Comparison of ENCODE assay signal across 1 cellular context in genomic region chr17:42886283-42887176, GRCh38.
TF ChIP-seq lines count a peak whose summit lies in the region.

No MANE protein-coding gene starts in this region.

TF ChIP-seq in HepG2, 621 proteins besides CTCF, POLR2A, EP300 and RAD21 (continued from another document and continues in another):
- no peak for TF ChIP-seq E2F2 (CRISPR knock-in tag; IDR thresholded peaks at IDR 0.05; ENCODE audit: borderline replicate concordance)
- TF ChIP-seq FOXA1 (IDR thresholded peaks at IDR 0.05) = 0 out of 2 replicates have a peak, but pooled peaks have one; percentile 34
- peak; percentile 48 for TF ChIP-seq FOXA1 (CRISPR knock-in tag; IDR thresholded peaks at IDR 0.05)
- 0 out of 2 replicates have a peak, but pooled peaks have one; percentile 71 for TF ChIP-seq TOE1 (CRISPR knock-in tag; IDR thresholded peaks at IDR 0.05)
- 0 out of 2 replicates have a peak, but pooled peaks have one; percentile 51 for TF ChIP-seq KLF6 (CRISPR knock-in tag; IDR thresholded peaks at IDR 0.05)
- TF ChIP-seq ZNF737 (CRISPR knock-in tag; IDR thresholded peaks at IDR 0.05; ENCODE audit: borderline replicate concordance) = no peak; the same call in 1 of the 2 replicates
- peak; percentile 57; the same call in 1 of the 2 replicates for TF ChIP-seq MIER2 (CRISPR knock-in tag; IDR thresholded peaks at IDR 0.05)
- TF ChIP-seq SIN3B (IDR thresholded peaks at IDR 0.05; ENCODE audit: low read length) = no peak
- no peak for TF ChIP-seq POLR2G (IDR thresholded peaks at IDR 0.05; ENCODE audit: low read depth, low read length)
- TF ChIP-seq FIP1L1 (IDR thresholded peaks at IDR 0.05; ENCODE audit: borderline replicate concordance, insufficient read depth, low read depth, low read length) = no peak
- peak; percentile 55; the same call in 1 of the 2 replicates for TF ChIP-seq DMAP1 (CRISPR knock-in tag; IDR thresholded peaks at IDR 0.05)
- TF ChIP-seq RNF219 (CRISPR knock-in tag; IDR thresholded peaks at IDR 0.05) = no peak
- TF ChIP-seq ZNF598 (CRISPR knock-in tag; IDR thresholded peaks at IDR 0.05; ENCODE audit: borderline replicate concordance) = no peak
- TF ChIP-seq ZNF678 (CRISPR knock-in tag; IDR thresholded peaks at IDR 0.05) = no peak
- peak; percentile 71 for TF ChIP-seq KDM6A (CRISPR knock-in tag; IDR thresholded peaks at IDR 0.05; ENCODE audit: low read depth)
- TF ChIP-seq E2F1 (CRISPR knock-in tag; IDR thresholded peaks at IDR 0.05) = no peak
- TF ChIP-seq ZBTB44 (CRISPR knock-in tag; IDR thresholded peaks at IDR 0.05) = no peak
- TF ChIP-seq ZMYM2 (CRISPR knock-in tag; IDR thresholded peaks at IDR 0.05) = peak; percentile 92
- peak; percentile 77 for TF ChIP-seq ZNF614 (CRISPR knock-in tag; IDR thresholded peaks at IDR 0.05; ENCODE audit: borderline replicate concordance)
- peak; percentile 23; the same call in 1 of the 2 replicates for TF ChIP-seq HHEX (CRISPR knock-in tag; IDR thresholded peaks at IDR 0.05)
- TF ChIP-seq RARG (CRISPR knock-in tag; IDR thresholded peaks at IDR 0.05; ENCODE audit: low read depth) = 0 out of 2 replicates have a peak, but pooled peaks have one; percentile 56
- TF ChIP-seq ZNF816 (CRISPR knock-in tag; IDR thresholded peaks at IDR 0.05; ENCODE audit: borderline replicate concordance) = no peak
- TF ChIP-seq ZNF672 (CRISPR knock-in tag; IDR thresholded peaks at IDR 0.05) = no peak
- peak; percentile 79 for TF ChIP-seq YEATS4 (CRISPR knock-in tag; IDR thresholded peaks at IDR 0.05; ENCODE audit: borderline replicate concordance)
- peak; percentile 48 for TF ChIP-seq ZNF430 (CRISPR knock-in tag; IDR thresholded peaks at IDR 0.05)
- TF ChIP-seq CENPX (CRISPR knock-in tag; IDR thresholded peaks at IDR 0.05) = no peak
- peak; percentile 86 for TF ChIP-seq HIC2 (CRISPR knock-in tag; IDR thresholded peaks at IDR 0.05; ENCODE audit: low read depth)
- TF ChIP-seq ZBTB10 (CRISPR knock-in tag; IDR thresholded peaks at IDR 0.05; ENCODE audit: borderline replicate concordance) = no peak
- no peak for TF ChIP-seq POLR2AphosphoS2 (IDR thresholded peaks at IDR 0.05; ENCODE audit: low read depth, low read length)
- TF ChIP-seq U2AF2 (IDR thresholded peaks at IDR 0.05; ENCODE audit: low read depth, low read length) = no peak
- 0 out of 2 replicates have a peak, but pooled peaks have one; percentile 62 for TF ChIP-seq ZNF318 (CRISPR knock-in tag; IDR thresholded peaks at IDR 0.05)
- TF ChIP-seq NR2F2 (IDR thresholded peaks at IDR 0.05; ENCODE audit: borderline replicate concordance, low read depth) = peak; percentile 59
- no peak; the same call in 1 of the 2 replicates for TF ChIP-seq GMEB1 (CRISPR knock-in tag; IDR thresholded peaks at IDR 0.05; ENCODE audit: borderline replicate concordance)
- TF ChIP-seq ZMYM3 (CRISPR knock-in tag; IDR thresholded peaks at IDR 0.05) = peak; percentile 90
- no peak for TF ChIP-seq DR1 (CRISPR knock-in tag; IDR thresholded peaks at IDR 0.05)
- peak; percentile 80 for TF ChIP-seq FOXK1 (CRISPR knock-in tag; IDR thresholded peaks at IDR 0.05; ENCODE audit: borderline replicate concordance, low read depth)
- 0 out of 2 replicates have a peak, but pooled peaks have one; percentile 61 for TF ChIP-seq ZNF180 (CRISPR knock-in tag; IDR thresholded peaks at IDR 0.05; ENCODE audit: borderline replicate concordance, low read depth)
- no peak for TF ChIP-seq ZNF44 (CRISPR knock-in tag; IDR thresholded peaks at IDR 0.05)
- TF ChIP-seq IRX3 (CRISPR knock-in tag; IDR thresholded peaks at IDR 0.05; ENCODE audit: borderline replicate concordance, low read depth) = no peak
- TF ChIP-seq ZNF331 (CRISPR knock-in tag; IDR thresholded peaks at IDR 0.05) = peak; percentile 76
